16 cellular contexts compared by ENCODE assay signal in genomic region chr20:61575151-61575937, GRCh38.
DNase-seq lines count a peak whose midpoint lies in the region; ATAC-seq and TF ChIP-seq lines count a peak whose summit lies in the region.
"Had no signal": no experiment of that assay in that cellular context is flagged by ENCODE, and none has a peak within 500 bp of the region (broad histone marks: within the 10 kb centered on the region; RNA-seq: fewer than 3 reads in every experiment).

No MANE protein-coding gene starts in this region.

- H3K4me3 ChIP-seq in GM23338 (no peak overlapping the region), tibial nerve (no peak overlapping the region), osteoblast (ENCODE audit: insufficient read depth, low read length) (no peak overlapping the region)
- H3K4me3 ChIP-seq: A549, SK-N-MC had no signal

- no peak overlapping the region for H3K27ac Mint-ChIP-seq in GM23338
- H3K27ac Mint-ChIP-seq: H9 had no signal

- H3K4me1 ChIP-seq in foreskin keratinocyte (peaks cover 8% of the 10 kb centered on the region), GM23338 (ENCODE audit: insufficient read depth) (no peaks in the 10 kb centered on the region; the same call in 1 of the 2 replicates), tibial nerve (no peaks in the 10 kb centered on the region), osteoblast (ENCODE audit: insufficient read depth, low read length) (no peaks in the 10 kb centered on the region)
- H3K4me1 ChIP-seq: A549 had no signal

- H3K36me3 ChIP-seq in GM23338 (ENCODE audit: insufficient read depth) (no peaks in the 10 kb centered on the region), tibial nerve (no peaks in the 10 kb centered on the region), osteoblast (ENCODE audit: insufficient read depth, low read length) (no peaks in the 10 kb centered on the region)

- no peaks in the 10 kb centered on the region for H3K9me3 ChIP-seq in tibial nerve
- H3K9me3 ChIP-seq in osteoblast (ENCODE audit: low read depth, low read length) = no peaks in the 10 kb centered on the region
- H3K9me3 ChIP-seq: A549 had no signal

- peaks cover 4% of the 10 kb centered on the region; the same call in 1 of the 2 replicates for H3K9me2 ChIP-seq in GM23338 (ENCODE audit: insufficient read depth)

- H3K9me3 Mint-ChIP-seq in GM23338 = no peaks in the 10 kb centered on the region; the same call in 2 of the 3 replicates
- H3K9me3 Mint-ChIP-seq: H9 had no signal

- H3F3A ChIP-seq in GM23338 (replicated peaks; ENCODE audit: low read depth) = no peaks in the 10 kb centered on the region

- DNase-seq in A172 (ENCODE audit: low spot score) = peak; percentile 74
- DNase-seq in ELR (ENCODE audit: low read depth) = peak; percentile 36
- peak; percentile 60 for DNase-seq in NCI-H69 (lab: John Stamatoyannopoulos, UW)
- peak; percentile 59 to 75 for DNase-seq in foreskin keratinocyte
- no peak for DNase-seq in GM23338 (ENCODE audit: low spot score)
- no peak for DNase-seq in tibial nerve (ENCODE audit: low spot score in 2 of 2)
- DNase-seq in osteoblast (ENCODE audit: insufficient read length, low spot score, missing footprints) = no peak
- DNase-seq: AML-193, H9, NCI-H1092 treated with DMSO at 0.1 percent for 48 hours, NCI-H2029, NCI-H524 treated with DMSO at 0.1 percent for 48 hours, PC-3 had no signal

- TF ChIP-seq CTCF in foreskin keratinocyte (conservative IDR thresholded peaks at IDR 0.05) (no peak), GM23338 (conservative IDR thresholded peaks at IDR 0.05; ENCODE audit: low read depth in 2 of 2) (no peak), tibial nerve (IDR thresholded peaks at IDR 0.05) (no peak), osteoblast (IDR thresholded peaks at IDR 0.05; ENCODE audit: extremely low read depth, low read depth, low read length) (no peak)

- ATAC-seq in foreskin keratinocyte = peak; percentile 66
- no peak for ATAC-seq in GM23338
- no peak for ATAC-seq in GM21367 (IDR thresholded peaks at IDR 0.05; ENCODE audit: unreplicated experiment)
- ATAC-seq: A549, PC-3 had no signal

- H3K27me3 Mint-ChIP-seq in GM23338 (ENCODE audit: insufficient read depth, low read depth, poor library complexity) = peaks cover 21% of the 10 kb centered on the region

- no peaks in the 10 kb centered on the region for H3K4me1 Mint-ChIP-seq in GM23338

- H2AFZ ChIP-seq in GM23338 = no peak overlapping the region
- no peak overlapping the region for H2AFZ ChIP-seq in osteoblast (ENCODE audit: low read length)

- H3K27me3 ChIP-seq in foreskin keratinocyte (no peaks in the 10 kb centered on the region), GM23338 (ENCODE audit: insufficient read depth) (peaks cover 4% of the 10 kb centered on the region; the same call in 1 of the 2 replicates), tibial nerve (no peaks in the 10 kb centered on the region), osteoblast (ENCODE audit: insufficient read depth, low read length) (no peaks in the 10 kb centered on the region)

- no peak for TF ChIP-seq EP300 in tibial nerve (IDR thresholded peaks at IDR 0.05)

- H4K20me1 ChIP-seq in GM23338 (replicated peaks; ENCODE audit: insufficient read depth) = no peaks in the 10 kb centered on the region
- H4K20me1 ChIP-seq in osteoblast (ENCODE audit: insufficient read depth, low read length) = no peaks in the 10 kb centered on the region

- H3K4me2 ChIP-seq in GM23338 (no peak overlapping the region), osteoblast (ENCODE audit: insufficient read depth, low read length) (no peak overlapping the region)
- H3K4me2 ChIP-seq: A549 had no signal

- H3K4me3 Mint-ChIP-seq in GM23338 = no peak overlapping the region
- H3K4me3 Mint-ChIP-seq: H9 had no signal

- H3K79me2 ChIP-seq in GM23338 (replicated peaks; ENCODE audit: insufficient read depth) (no peaks in the 10 kb centered on the region), osteoblast (ENCODE audit: insufficient read depth, low read length) (no peaks in the 10 kb centered on the region)

- 55 to 57% methylated on average over 6 of the region's 6 CpGs for WGBS in tibial nerve, 2 donors

- no peaks in the 10 kb centered on the region; the same call in 2 of the 3 replicates for H3K36me3 Mint-ChIP-seq in GM23338 (ENCODE audit: low read depth)

- TF ChIP-seq POLR2A in tibial nerve (IDR thresholded peaks at IDR 0.05) = no peak

- no peak overlapping the region for H3K27ac ChIP-seq in foreskin keratinocyte
- H3K27ac ChIP-seq in GM23338 (ENCODE audit: low read depth) = no peak overlapping the region
- no peak overlapping the region for H3K27ac ChIP-seq in tibial nerve
- H3K27ac ChIP-seq in osteoblast (ENCODE audit: low read depth, low read length) = no peak overlapping the region
- H3K27ac ChIP-seq: A549, SK-N-MC had no signal

TF ChIP-seq in GM23338, 12 proteins besides CTCF, POLR2A, EP300 and RAD21 (continues in another document):
- TF ChIP-seq STAT1 (IDR thresholded peaks at IDR 0.05; ENCODE audit: unreplicated experiment) = no peak
- no peak for TF ChIP-seq NANOG (IDR thresholded peaks at IDR 0.05; ENCODE audit: borderline replicate concordance)
- no peak for TF ChIP-seq REST (IDR thresholded peaks at IDR 0.05; ENCODE audit: unreplicated experiment)
- TF ChIP-seq EZH2 (IDR thresholded peaks at IDR 0.05; ENCODE audit: low read depth, unreplicated experiment) = no peak

Comparison
In these comparisons a context has a peak if more than half of its experiments do, and no peak if none do; other contexts are left out.
1. DNase-seq: peak in A172 (single experiment), ELR (single experiment), NCI-H69 (single experiment) and foreskin keratinocyte (2 of 2); none in GM23338 (single experiment), tibial nerve (0 of 2) and osteoblast (single experiment).